Comparison of ENCODE assay signal across 8 cellular contexts in genomic region chr19:13162749-13163608, GRCh38. TPM values are rescaled to one million over a fixed set of nuclear protein-coding genes. Genes with fewer than 3 reads are reported as not detected.
DNase-seq lines count a peak whose midpoint lies in the region; ATAC-seq and TF ChIP-seq lines count a peak whose summit lies in the region.

No MANE protein-coding gene starts in this region.

- H3K27me3 ChIP-seq in Panc1 (ENCODE audit: control insufficient read depth, insufficient read depth, low read length) (no peaks in the 10 kb centered on the region), esophagus muscularis mucosa (no peaks in the 10 kb centered on the region)

- TF ChIP-seq POLR2A in GM18526 (IDR thresholded peaks at IDR 0.05; ENCODE audit: extremely low read depth, insufficient read length) (peak; percentile 81), esophagus muscularis mucosa (IDR thresholded peaks at IDR 0.05; ENCODE audit: low read depth) (peak; percentile 35)

- peaks cover 56% of the 10 kb centered on the region for H3K4me1 ChIP-seq in Panc1 (ENCODE audit: control insufficient read depth, insufficient read depth, low read length)
- H3K4me1 ChIP-seq in esophagus muscularis mucosa: peaks cover 57 to 62% (median 61%) of the 10 kb centered on the region in 4 donors

- intact Hi-C loops in Panc1 (cut with micrococcal nuclease; ENCODE audit: unreplicated experiment): no loop called here
- intact Hi-C loops in esophagus muscularis mucosa (cut with DNase I): no loop called here

- POLR2A ChIA-PET in Panc1 (lab: Charles Lee): interaction anchor here (0.7 to 1.7 kb wide), 3 partner anchors 8 to 36 kb away, joined by 3 to 8 read pairs (median 6); no protein-coding TSS in a partner anchor

- CTCF ChIA-PET in Panc1 (lab: Charles Lee): no interaction called here

- H3K9me3 ChIP-seq in Panc1 (ENCODE audit: control insufficient read depth, insufficient read depth, low read depth, low read length): no peaks in the 10 kb centered on the region
- H3K9me3 ChIP-seq in esophagus muscularis mucosa: no peaks in the 10 kb centered on the region

- WGBS in esophagus muscularis mucosa: 3% methylated on average over 32 of the region's 57 CpGs

- TF ChIP-seq EP300 in esophagus muscularis mucosa (IDR thresholded peaks at IDR 0.05): no peak

- no TSS peak for BruUV-seq in Panc1 (replicated peaks; lab: Mats Ljungman, UMichigan)

- DNase-seq in 8988T: peak; percentile 43
- peak; percentile 97 for DNase-seq in Jurkat, Clone E6-1 (ENCODE audit: low read depth, low spot score)
- no peak for DNase-seq in Panc1 (ENCODE audit: low read depth, low spot score)
- peak; percentile 94 to 95 for DNase-seq in activated T-cell treated with anti-CD3 and anti-CD28 coated beads, Interleukin-2, amount 50 U/mL, for 48 hours
- DNase-seq in esophagus muscularis mucosa (ENCODE audit: extremely low spot score): peak; percentile 99
- DNase-seq in myocyte (ENCODE audit: low read depth): peak; percentile 96
- peak; percentile 90 to 91 for DNase-seq in stimulated activated CD8-positive, alpha-beta memory T cell treated with anti-CD3 and anti-CD28 coated beads, Interleukin-7, amount 100 ng/mL, for 4 hours (ENCODE audit: low read depth in 2 of 2)

- peak overlapping the region; percentile 99 for H3K27ac ChIP-seq in Panc1 (ENCODE audit: low read length)
- peak overlapping the region; percentile 90 to 96 (median 92) for H3K27ac ChIP-seq in esophagus muscularis mucosa (replicated peaks in 1 of 4)

- ATAC-seq in Panc1: peak; percentile 74

- in situ Hi-C loops in Panc1 (cut with HindIII; ENCODE audit: low pct_unique_long_range_greater_than_20kb, low sequenced_read_pairs): no loop called here

- TF ChIP-seq CTCF in Panc1 (IDR thresholded peaks at IDR 0.05) (no peak), esophagus muscularis mucosa (IDR thresholded peaks at IDR 0.05) (no peak)

- no peaks in the 10 kb centered on the region for H3K36me3 ChIP-seq in Panc1 (ENCODE audit: control insufficient read depth, insufficient read depth, low read length)
- H3K36me3 ChIP-seq in esophagus muscularis mucosa: no peaks in the 10 kb centered on the region

- peak overlapping the region; percentile 59 for H3K4me3 ChIP-seq in Jurkat, Clone E6-1 (ENCODE audit: low read length)
- peak overlapping the region; percentile 42 to 54 for H3K4me3 ChIP-seq in Panc1 (ENCODE audit: low read depth in 2 of 2, low read length in 2 of 2)
- H3K4me3 ChIP-seq in esophagus muscularis mucosa: peak overlapping the region; percentile 47 to 56 (median 48)

RNA-seq across cellular contexts. Expression of gene IER2, which starts 12.8 kb away (rescaled TPM):
- polyA plus RNA-seq in Jurkat, Clone E6-1 (2012; ENCODE audit: insufficient read depth, insufficient read length): 52.0 TPM
- total RNA-seq in Panc1 (2021; ENCODE audit: unreplicated experiment): 80.4 TPM
- polyA plus RNA-seq in Panc1 (2012; ENCODE audit: insufficient read length): 81.1 TPM
- total RNA-seq in esophagus muscularis mucosa: 100 to 1,000 TPM in 1 of 4 donors, 10 to 100 TPM in 3; 29.1 to 144 (median 62.3) TPM
- total RNA-seq in myocyte: 20.8 and 21.8 TPM in 2 replicates
- 28.1 TPM for polyA plus RNA-seq in myocyte (2012)

RNA-seq across cellular contexts. Expression of gene STX10, which starts 12.8 kb away (rescaled TPM):
- 137 TPM for polyA plus RNA-seq in Jurkat, Clone E6-1 (2012; ENCODE audit: insufficient read depth, insufficient read length)
- total RNA-seq in Panc1 (2021; ENCODE audit: unreplicated experiment): 43.6 TPM
- polyA plus RNA-seq in Panc1 (2012; ENCODE audit: insufficient read length): 108 TPM
- 10 to 100 TPM; 50.2 to 62.6 (median 56.6) TPM for total RNA-seq in esophagus muscularis mucosa
- 54.1 and 85.2 TPM in 2 replicates for total RNA-seq in myocyte
- 80.6 TPM for polyA plus RNA-seq in myocyte (2012)

RNA-seq across cellular contexts. Expression of gene NACC1, which starts 44.9 kb away (rescaled TPM):
- 24.0 TPM for polyA plus RNA-seq in Jurkat, Clone E6-1 (2012; ENCODE audit: insufficient read depth, insufficient read length)
- total RNA-seq in Panc1 (2021; ENCODE audit: unreplicated experiment) (129 TPM), esophagus muscularis mucosa (10 to 100 TPM; 24.5 to 61.6 (median 29.6) TPM), myocyte (59.7 and 66.2 TPM in 2 replicates)
- polyA plus RNA-seq in Panc1 (2012; ENCODE audit: insufficient read length): 97.8 TPM
- 42.8 TPM for polyA plus RNA-seq in myocyte (2012)

RNA-seq across cellular contexts. Expression of gene TRMT1, which starts 46.4 kb away (rescaled TPM):
- polyA plus RNA-seq in Jurkat, Clone E6-1 (2012; ENCODE audit: insufficient read depth, insufficient read length): 52.9 TPM
- total RNA-seq in Panc1 (2021; ENCODE audit: unreplicated experiment) (52.0 TPM), esophagus muscularis mucosa (10 to 100 TPM; 21.4 to 27.6 (median 26.9) TPM), myocyte (23.3 and 30.0 TPM in 2 replicates)
- polyA plus RNA-seq in Panc1 (2012; ENCODE audit: insufficient read length): 41.4 TPM
- polyA plus RNA-seq in myocyte (2012): 20.0 TPM
